26 cellular contexts compared by ENCODE assay signal in genomic region chr5:139381837-139382361, GRCh38. TPM values are rescaled to one million over a fixed set of nuclear protein-coding genes. Genes with fewer than 3 reads are reported as not detected.
DNase-seq lines count a peak whose midpoint lies in the region; ATAC-seq, FAIRE-seq and TF ChIP-seq lines count a peak whose summit lies in the region.
"Had no signal": no experiment of that assay in that cellular context is flagged by ENCODE, and none has a peak within 500 bp of the region (broad histone marks: within the 10 kb centered on the region; RNA-seq: fewer than 3 reads in every experiment).

No MANE protein-coding gene starts in this region.

- intact Hi-C loops in sigmoid colon (cut with DNase I) = no loop called here

- H3K27ac ChIP-seq in Peyer's patch (peak overlapping the region in 3 of 4 donors; percentile 53 to 83 (median 60)), sigmoid colon (no peak overlapping the region)
- H3K27ac ChIP-seq: SK-N-MC, testis had no signal

- ATAC-seq in GM18907 (IDR thresholded peaks at IDR 0.05; ENCODE audit: unreplicated experiment) (no peak), SK-N-SH treated with all-trans-retinoic acid at 6 μM for 48 hours (no peak)
- ATAC-seq: body of pancreas; CD8-positive, alpha-beta T cell; natural killer cell treated with Interleukin-12 subunit alpha and Interleukin-12 subunit beta and Interleukin-15 and Interleukin-18, amount 100 ng/mL, for 72 hours; stimulated activated effector memory CD8-positive, alpha-beta T cell treated with anti-CD3 and anti-CD28 coated beads, Interleukin-12 subunit alpha, Interleukin-12 subunit beta, amount 100 ng/mL, for 72 hours had no signal

- TF ChIP-seq CTCF in D721Med (IDR thresholded peaks at IDR 0.05; ENCODE audit: insufficient read depth, missing control alignments) (no peak), Peyer's patch (IDR thresholded peaks at IDR 0.05) (no peak), epithelial cell of proximal tubule (conservative IDR thresholded peaks at IDR 0.05; ENCODE audit: low read depth, low read length) (no peak), sigmoid colon (IDR thresholded peaks at IDR 0.05) (no peak)

- peak overlapping the region in 2 of 4 donors; percentile 42 to 44 for H3K4me3 ChIP-seq in Peyer's patch
- peak overlapping the region; percentile 1 for H3K4me3 ChIP-seq in epithelial cell of proximal tubule (ENCODE audit: low read depth, low read length)
- no peak overlapping the region for H3K4me3 ChIP-seq in sigmoid colon
- H3K4me3 ChIP-seq: body of pancreas, SK-N-MC, testis had no signal

- H3K4me1 ChIP-seq in Peyer's patch (peaks cover 11 to 35% (median 12%) of the 10 kb centered on the region in 4 donors), sigmoid colon (peaks cover 0 to 4% (median 0%) of the 10 kb centered on the region in 4 donors)
- H3K4me1 ChIP-seq: testis had no signal

- TF ChIP-seq POLR2A in Peyer's patch (IDR thresholded peaks at IDR 0.05) = no peak
- TF ChIP-seq POLR2A in sigmoid colon (IDR thresholded peaks at IDR 0.05) = no peak

- FAIRE-seq in D721Med (lab: Jason Lieb, UNC) = no peak
- FAIRE-seq: endometrium, RCC 7860 had no signal

- DNase-seq in D721Med (ENCODE audit: insufficient read length, low spot score) = peak; percentile 6
- DNase-seq in Peyer's patch = peak in 1 of 3 donors; percentile 48
- DNase-seq in epithelial cell of proximal tubule (ENCODE audit: low read depth) = no peak
- DNase-seq in sigmoid colon = peak; percentile 49
- DNase-seq in hypothalamus (lab: John Stamatoyannopoulos, UW) = no peak
- DNase-seq: activated CD4-positive, alpha-beta memory T cell treated with anti-CD3 and anti-CD28 coated beads, Interleukin-2, amount 10 ng/mL, durations not matched to agents 7 days and 5 days; activated gamma-delta T cell treated with Interleukin-2 at 50 U/mL for 16 hours; body of pancreas; CD8-positive, alpha-beta T cell; cortex of kidney; DMS79; glutamatergic neuron; midbrain; NCI-H1105 treated with DMSO at 0.1 percent for 48 hours; NCI-H2081 treated with DMSO at 0.1 percent for 48 hours; NK-92 treated with Interleukin-12 subunit alpha and Interleukin-12 subunit beta, amount 100 ng/mL, for 24 hours; testis had no signal

- H3K27me3 ChIP-seq in Peyer's patch = no peaks in the 10 kb centered on the region
- H3K27me3 ChIP-seq in sigmoid colon = no peaks in the 10 kb centered on the region
- H3K27me3 ChIP-seq: body of pancreas, testis had no signal

- H3K36me3 ChIP-seq in Peyer's patch = peaks cover 0 to 20% (median 0%) of the 10 kb centered on the region in 3 donors
- no peaks in the 10 kb centered on the region for H3K36me3 ChIP-seq in sigmoid colon

- H3K9me3 ChIP-seq in Peyer's patch (no peaks in the 10 kb centered on the region), sigmoid colon (no peaks in the 10 kb centered on the region)
- H3K9me3 ChIP-seq: body of pancreas, testis had no signal

- 84 to 86% methylated on average over 19 of the region's 19 CpGs for WGBS in sigmoid colon, 2 donors

- TF ChIP-seq EP300 in sigmoid colon (IDR thresholded peaks at IDR 0.05) = no peak

TF ChIP-seq in SK-N-SH treated with all-trans-retinoic acid at 6 μM for 48 hours, 23 proteins besides CTCF, POLR2A, EP300 and RAD21:
- TF ChIP-seq ZFP3 (CRISPR knock-in tag; IDR thresholded peaks at IDR 0.05) (no peak), TOX (CRISPR knock-in tag; IDR thresholded peaks at IDR 0.05; ENCODE audit: borderline replicate concordance) (no peak), OSR1 (CRISPR knock-in tag; IDR thresholded peaks at IDR 0.05) (no peak), SNAI2 (CRISPR knock-in tag; IDR thresholded peaks at IDR 0.05) (no peak), TCF4 (CRISPR knock-in tag; IDR thresholded peaks at IDR 0.05; ENCODE audit: borderline replicate concordance) (no peak), ESRRG (CRISPR knock-in tag; IDR thresholded peaks at IDR 0.05) (no peak), CREB5 (CRISPR knock-in tag; IDR thresholded peaks at IDR 0.05; ENCODE audit: low read depth) (no peak)
- TF ChIP-seq, protein P1, sequence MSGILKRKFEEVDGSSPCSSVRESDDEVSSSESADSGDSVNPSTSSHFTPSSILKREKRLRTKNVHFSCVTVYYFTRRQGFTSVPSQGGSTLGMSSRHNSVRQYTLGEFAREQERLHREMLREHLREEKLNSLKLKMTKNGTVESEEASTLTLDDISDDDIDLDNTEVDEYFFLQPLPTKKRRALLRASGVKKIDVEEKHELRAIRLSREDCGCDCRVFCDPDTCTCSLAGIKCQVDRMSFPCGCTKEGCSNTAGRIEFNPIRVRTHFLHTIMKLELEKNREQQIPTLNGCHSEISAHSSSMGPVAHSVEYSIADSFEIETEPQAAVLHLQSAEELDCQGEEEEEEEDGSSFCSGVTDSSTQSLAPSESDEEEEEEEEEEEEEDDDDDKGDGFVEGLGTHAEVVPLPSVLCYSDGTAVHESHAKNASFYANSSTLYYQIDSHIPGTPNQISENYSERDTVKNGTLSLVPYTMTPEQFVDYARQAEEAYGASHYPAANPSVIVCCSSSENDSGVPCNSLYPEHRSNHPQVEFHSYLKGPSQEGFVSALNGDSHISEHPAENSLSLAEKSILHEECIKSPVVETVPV (CRISPR knock-in tag; IDR thresholded peaks at IDR 0.05) = no peak
- TF ChIP-seq, protein P2, sequence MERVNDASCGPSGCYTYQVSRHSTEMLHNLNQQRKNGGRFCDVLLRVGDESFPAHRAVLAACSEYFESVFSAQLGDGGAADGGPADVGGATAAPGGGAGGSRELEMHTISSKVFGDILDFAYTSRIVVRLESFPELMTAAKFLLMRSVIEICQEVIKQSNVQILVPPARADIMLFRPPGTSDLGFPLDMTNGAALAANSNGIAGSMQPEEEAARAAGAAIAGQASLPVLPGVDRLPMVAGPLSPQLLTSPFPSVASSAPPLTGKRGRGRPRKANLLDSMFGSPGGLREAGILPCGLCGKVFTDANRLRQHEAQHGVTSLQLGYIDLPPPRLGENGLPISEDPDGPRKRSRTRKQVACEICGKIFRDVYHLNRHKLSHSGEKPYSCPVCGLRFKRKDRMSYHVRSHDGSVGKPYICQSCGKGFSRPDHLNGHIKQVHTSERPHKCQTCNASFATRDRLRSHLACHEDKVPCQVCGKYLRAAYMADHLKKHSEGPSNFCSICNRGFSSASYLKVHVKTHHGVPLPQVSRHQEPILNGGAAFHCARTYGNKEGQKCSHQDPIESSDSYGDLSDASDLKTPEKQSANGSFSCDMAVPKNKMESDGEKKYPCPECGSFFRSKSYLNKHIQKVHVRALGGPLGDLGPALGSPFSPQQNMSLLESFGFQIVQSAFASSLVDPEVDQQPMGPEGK (CRISPR knock-in tag; IDR thresholded peaks at IDR 0.05; ENCODE audit: borderline replicate concordance) = no peak
TF ChIP-seq in SK-N-SH treated with all-trans-retinoic acid at 6 μM for 48 hours: peak in this region for 0.

RNA-seq across cellular contexts. Expression of gene SLC23A1, which starts 1.2 kb away (rescaled TPM):
- total RNA-seq in Peyer's patch (100 to 1,000 TPM in 3 of 4 donors, 1 to 10 TPM in 1; 1.7 to 198 (median 143) TPM), epithelial cell of proximal tubule (0.07 TPM in 1 of 2 replicates, not detected in the other), sigmoid colon (not detected)
- 1 to 10 TPM in 2 of 3 donors, under 1 TPM in 1; 0.60 to 2.1 (median 1.7) TPM for polyA plus RNA-seq in sigmoid colon
- total RNA-seq: CD8-positive, alpha-beta T cell; H4; NCI-H460; testis had no signal

RNA-seq across cellular contexts. Expression of gene MZB1, which starts 7.8 kb away (rescaled TPM):
- total RNA-seq in Peyer's patch (10 to 100 TPM in 1 of 4 donors, 1 to 10 TPM in 3; 1.4 to 18.2 (median 4.4) TPM), epithelial cell of proximal tubule (not detected in 2 replicates), sigmoid colon (1 to 10 TPM in 1 of 4 donors, not detected in 3; 2.2 TPM)
- 10 to 100 TPM in 1 of 3 donors, 1 to 10 TPM in 2; 2.4 to 29.2 (median 3.9) TPM for polyA plus RNA-seq in sigmoid colon
- total RNA-seq: H4 had no signal

RNA-seq across cellular contexts. Expression of gene PROB1, which starts 13.0 kb away (rescaled TPM):
- total RNA-seq in Peyer's patch (under 1 TPM; 0.18 to 0.94 (median 0.84) TPM), epithelial cell of proximal tubule (2.7 and 3.1 TPM in 2 replicates), sigmoid colon (under 1 TPM; 0.16 to 0.55 (median 0.31) TPM)
- polyA plus RNA-seq in sigmoid colon = 1 to 10 TPM in 1 of 3 donors, under 1 TPM in 2; under 0.01 to 1.8 (median 0.69) TPM
- total RNA-seq: H4 had no signal

RNA-seq across cellular contexts. Expression of gene SPATA24, which starts 22.0 kb away (rescaled TPM):
- total RNA-seq in Peyer's patch = 10 to 100 TPM in 1 of 4 donors, 1 to 10 TPM in 1, not detected in 2; 3.1 to 11.6 TPM
- 2.2 and 5.3 TPM in 2 replicates for total RNA-seq in epithelial cell of proximal tubule
- 1 to 10 TPM; 1.4 to 7.9 (median 2.0) TPM for total RNA-seq in sigmoid colon
- 1 to 10 TPM; 7.3 to 9.0 (median 7.9) TPM for polyA plus RNA-seq in sigmoid colon

RNA-seq across cellular contexts. Expression of gene PAIP2, which starts 40.2 kb away (rescaled TPM):
- total RNA-seq in Peyer's patch (10 to 100 TPM; 24.3 to 77.6 (median 35.6) TPM), epithelial cell of proximal tubule (54.0 and 77.6 TPM in 2 replicates), sigmoid colon (100 to 1,000 TPM in 2 of 4 donors, 10 to 100 TPM in 2; 96.5 to 146 (median 109) TPM)
- polyA plus RNA-seq in sigmoid colon = 100 to 1,000 TPM in 1 of 3 donors, 10 to 100 TPM in 2; 70.7 to 104 (median 78.7) TPM

Comparison
In these comparisons a context has a peak if more than half of its experiments do, and no peak if none do; other contexts are left out.
1. DNase-seq: peak in D721Med (single experiment) and sigmoid colon (single experiment); none in epithelial cell of proximal tubule (single experiment) and hypothalamus (0 of 51).
2. H3K27ac ChIP-seq: peak in Peyer's patch (3 of 4); none in sigmoid colon (0 of 4).